ENCODE assay signal across 1 cellular context in the genomic region with DNA sequence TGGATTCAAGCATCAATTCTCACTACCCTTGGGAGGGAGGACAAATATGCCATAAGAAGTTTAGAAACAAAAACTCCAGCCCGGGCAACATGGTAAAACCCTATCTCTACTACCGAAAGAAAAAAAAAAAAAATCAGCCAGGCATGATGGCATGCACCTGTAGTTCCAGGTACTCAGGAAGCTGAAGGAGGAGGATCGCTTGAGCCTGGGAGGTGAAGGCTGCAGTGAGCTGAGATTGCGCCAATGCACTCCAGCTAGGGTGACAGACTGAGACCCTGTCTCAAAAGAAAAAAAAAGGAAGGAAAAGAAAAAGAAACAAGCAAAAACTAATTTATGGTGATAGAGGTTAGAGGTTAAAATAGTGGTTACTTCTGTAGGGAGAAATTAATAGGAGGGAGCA.
TF ChIP-seq lines count a peak whose summit lies in the region.

No MANE protein-coding gene starts in this region.

TF ChIP-seq in GM23338, 12 proteins besides CTCF, POLR2A, EP300 and RAD21:
- TF ChIP-seq, protein P1, sequence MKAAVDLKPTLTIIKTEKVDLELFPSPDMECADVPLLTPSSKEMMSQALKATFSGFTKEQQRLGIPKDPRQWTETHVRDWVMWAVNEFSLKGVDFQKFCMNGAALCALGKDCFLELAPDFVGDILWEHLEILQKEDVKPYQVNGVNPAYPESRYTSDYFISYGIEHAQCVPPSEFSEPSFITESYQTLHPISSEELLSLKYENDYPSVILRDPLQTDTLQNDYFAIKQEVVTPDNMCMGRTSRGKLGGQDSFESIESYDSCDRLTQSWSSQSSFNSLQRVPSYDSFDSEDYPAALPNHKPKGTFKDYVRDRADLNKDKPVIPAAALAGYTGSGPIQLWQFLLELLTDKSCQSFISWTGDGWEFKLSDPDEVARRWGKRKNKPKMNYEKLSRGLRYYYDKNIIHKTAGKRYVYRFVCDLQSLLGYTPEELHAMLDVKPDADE (IDR thresholded peaks at IDR 0.05): no peak
- TF ChIP-seq POLR2AphosphoS5 (IDR thresholded peaks at IDR 0.05; ENCODE audit: low read depth): no peak
- TF ChIP-seq ZNF331 (CRISPR knock-in tag; IDR thresholded peaks at IDR 0.05; ENCODE audit: low read depth): no peak
